ENCODE assay signal across 13 cellular contexts in the genomic region with DNA sequence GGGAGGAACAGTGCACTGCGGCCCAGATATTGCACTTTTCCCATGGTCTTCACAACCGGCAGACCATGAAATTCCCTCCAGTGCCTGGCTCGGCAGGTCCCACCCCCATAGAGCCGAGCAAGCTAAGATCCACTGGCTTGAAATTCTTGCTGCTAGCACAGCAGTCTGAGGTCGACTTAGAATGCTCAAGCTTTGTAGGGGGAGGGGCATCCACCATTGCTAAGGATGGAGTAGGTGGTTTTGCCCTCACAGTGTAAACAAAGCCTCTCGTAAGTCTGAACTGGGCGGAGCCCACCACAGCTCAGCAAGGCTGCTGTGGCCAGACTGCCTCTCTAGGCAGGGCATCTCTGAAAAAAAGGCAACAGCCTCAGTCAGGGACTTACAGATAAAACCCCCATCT.
A peak's percentile ranks its signal among the peaks of the same experiment; 100 is the strongest.
DNase-seq lines count a peak whose midpoint lies in the region; ATAC-seq and TF ChIP-seq lines count a peak whose summit lies in the region.
"Had no signal": no experiment of that assay in that cellular context is flagged by ENCODE, and none has a peak within 500 bp of the region (broad histone marks: within the 10 kb centered on the region; RNA-seq: fewer than 3 reads in every experiment).

No MANE protein-coding gene starts in this region.

- POLR2A ChIA-PET in PC-9 (lab: Charles Lee; ENCODE audit: unreplicated experiment) (no interaction called here), A673 (lab: Charles Lee; ENCODE audit: low non-redundant PET) (no interaction called here)

- H3K9me2 ChIP-seq in PC-9 (ENCODE audit: insufficient read depth) = no peaks in the 10 kb centered on the region

- no peak overlapping the region for H4K91ac ChIP-seq in H9 (ENCODE audit: insufficient read length, low read depth, low read length)

- H3K27ac ChIP-seq in H9 (ENCODE audit: insufficient read length, low read depth, low read length) = no peak overlapping the region
- H3K27ac ChIP-seq in PC-9 = no peak overlapping the region
- no peak overlapping the region for H3K27ac ChIP-seq in fibroblast of lung (ENCODE audit: insufficient read depth, low read length)
- no peak overlapping the region for H3K27ac ChIP-seq in A673 (ENCODE audit: low read depth, low read length, poor library complexity, severe bottlenecking)
- H3K27ac ChIP-seq: C4-2B had no signal

- DNase-seq in H9 = peak; percentile 72
- DNase-seq in PC-9 = peak in 1 of 2 experiments; percentile 39
- DNase-seq in fibroblast of lung (ENCODE audit: low read depth in 2 of 2) = peak; percentile 41 to 78
- DNase-seq in A673 (ENCODE audit: low spot score) = no peak
- no peak for DNase-seq in NCI-H146 (lab: John Stamatoyannopoulos, UW)
- DNase-seq: cerebellar nuclear complex, mucosa of descending colon, NCI-H1930 had no signal

- H3K4me3 ChIP-seq in PC-9 = no peak overlapping the region
- no peak overlapping the region for H3K4me3 ChIP-seq in fibroblast of lung (replicated peaks in 1 of 4; ENCODE audit: control extremely low read depth in 1 of 4, insufficient read depth in 1 of 4, low read depth in 3 of 4, low read length in 4 of 4)
- peak overlapping the region; percentile 43 for H3K4me3 ChIP-seq in neuron (ENCODE audit: low read length)
- no peak overlapping the region for H3K4me3 ChIP-seq in A673 (ENCODE audit: low read depth, low read length, poor library complexity, severe bottlenecking)
- H3K4me3 ChIP-seq: mucosa of descending colon had no signal

- H2BK120ac ChIP-seq in H9 (ENCODE audit: low read depth, low read length, poor library complexity, severe bottlenecking) = no peak overlapping the region

- no peak overlapping the region for H2AK5ac ChIP-seq in H9 (ENCODE audit: insufficient read length, low read length)

- no peak overlapping the region for H4K5ac ChIP-seq in H9 (ENCODE audit: insufficient read length, low read depth, low read length)

- peaks cover 0 to 4% (median 0%) of the 10 kb centered on the region in 3 experiments; a peak in 2 of 7 replicates for H3K36me3 Mint-ChIP-seq in H9 (ENCODE audit: insufficient read depth in 1 of 3, low read depth in 3 of 3)

- 0 out of 5 replicates have a peak, but pooled peaks cover 2% of the 10 kb centered on the region in 2 experiments for H3K9me3 Mint-ChIP-seq in H9
- H3K9me3 Mint-ChIP-seq: activated T-helper 2 cell treated with anti-CD3 and anti-CD28 coated beads, Interferon-gamma antibody, Interleukin-2, Interleukin-4, amounts not matched to agents 10 μg/mL and 5 μg/mL and 100 μg/mL, durations not matched to agents 14 hours and 24 hours and 36 hours had no signal

- H3K23ac ChIP-seq in H9 (ENCODE audit: insufficient read length, low read depth, low read length) = no peak overlapping the region

- H3K36me3 ChIP-seq in PC-9 (ENCODE audit: low read depth) (no peaks in the 10 kb centered on the region), fibroblast of lung (ENCODE audit: control insufficient read depth, insufficient read depth, low read length) (no peaks in the 10 kb centered on the region), neuron (ENCODE audit: insufficient read depth, low read length) (no peaks in the 10 kb centered on the region), A673 (ENCODE audit: insufficient read depth, low read length, poor library complexity, severe bottlenecking) (no peaks in the 10 kb centered on the region)

- no peak overlapping the region for H3K14ac ChIP-seq in H9 (ENCODE audit: insufficient read depth, low read length)

- H3K4me1 Mint-ChIP-seq in H9 = peaks cover 16 to 19% of the 10 kb centered on the region in 2 experiments

- H2BK15ac ChIP-seq in H9 (ENCODE audit: low read depth, low read length) = no peak overlapping the region

- H3K9ac ChIP-seq in H9 (ENCODE audit: extremely low read depth, insufficient read length, low read length) = no peak overlapping the region
- H3K9ac ChIP-seq in fibroblast of lung (ENCODE audit: insufficient read depth, low read length) = no peak overlapping the region

- no peaks in the 10 kb centered on the region for H3K9me3 ChIP-seq in H9 (ENCODE audit: control insufficient read depth, low read depth, low read length)
- H3K9me3 ChIP-seq in PC-9 (ENCODE audit: insufficient read depth, low read depth) = no peaks in the 10 kb centered on the region
- no peaks in the 10 kb centered on the region for H3K9me3 ChIP-seq in fibroblast of lung (ENCODE audit: control insufficient read depth, insufficient read depth, low read depth, low read length)
- no peaks in the 10 kb centered on the region for H3K9me3 ChIP-seq in neuron (ENCODE audit: low read length)
- H3K9me3 ChIP-seq in A673 (ENCODE audit: low read depth, low read length, poor library complexity, severe bottlenecking) = no peaks in the 10 kb centered on the region
- H3K9me3 ChIP-seq: mucosa of descending colon had no signal

- H3K79me2 ChIP-seq in H9 (ENCODE audit: insufficient read depth, low read length) = no peaks in the 10 kb centered on the region
- no peaks in the 10 kb centered on the region for H3K79me2 ChIP-seq in PC-9 (ENCODE audit: low read depth)
- no peaks in the 10 kb centered on the region for H3K79me2 ChIP-seq in fibroblast of lung (ENCODE audit: control insufficient read depth, insufficient read depth, low read length)

- H2BK5ac ChIP-seq in H9 (ENCODE audit: insufficient read length, low read length) = no peak overlapping the region

- H3K4me1 ChIP-seq in H9 (ENCODE audit: insufficient read depth, low read length) (no peaks in the 10 kb centered on the region; the same call in 1 of the 2 replicates), PC-9 (replicated peaks; ENCODE audit: insufficient read depth) (no peaks in the 10 kb centered on the region), fibroblast of lung (ENCODE audit: control insufficient read depth, extremely low read depth, insufficient read depth, low read length) (peaks cover 16% of the 10 kb centered on the region), neuron (ENCODE audit: insufficient read depth, low read length) (peaks cover 3% of the 10 kb centered on the region), A673 (ENCODE audit: insufficient read depth, low read length, poor library complexity, severe bottlenecking) (no peaks in the 10 kb centered on the region)

- H3K4me2 ChIP-seq in H9 (ENCODE audit: insufficient read depth, insufficient read length, low read length) (no peak overlapping the region), PC-9 (peak overlapping the region; percentile 13; the same call in 1 of the 2 replicates), fibroblast of lung (ENCODE audit: extremely low read depth, insufficient read depth, low read length) (peak overlapping the region; percentile 35)

- H3K27ac Mint-ChIP-seq in H9 = peak overlapping the region in 1 of 3 experiments; percentile 79; a peak in 3 of 7 replicates
- H3K27ac Mint-ChIP-seq: activated T-helper 2 cell treated with anti-CD3 and anti-CD28 coated beads, Interferon-gamma antibody, Interleukin-2, Interleukin-4, amounts not matched to agents 10 μg/mL and 5 μg/mL and 100 μg/mL, durations not matched to agents 14 hours and 24 hours and 36 hours had no signal

- no peak overlapping the region for H3K18ac ChIP-seq in H9 (ENCODE audit: insufficient read length, low read depth, low read length)

- H4K20me1 ChIP-seq in H9 (ENCODE audit: control insufficient read depth, insufficient read depth, insufficient read length) (no peaks in the 10 kb centered on the region), PC-9 (ENCODE audit: insufficient read depth) (no peaks in the 10 kb centered on the region), fibroblast of lung (ENCODE audit: control insufficient read depth, extremely low read depth, insufficient read depth, low read length) (no peaks in the 10 kb centered on the region)

- intact Hi-C loops in PC-9 (cut with micrococcal nuclease; ENCODE audit: unreplicated experiment) = no loop called here
- intact Hi-C loops in A673 (cut with micrococcal nuclease; ENCODE audit: unreplicated experiment) = no loop called here

- no peak overlapping the region for H4K8ac ChIP-seq in H9 (replicated peaks; ENCODE audit: insufficient read length, low read depth, low read length)

- H3K4me3 Mint-ChIP-seq in H9 = peak overlapping the region in 1 of 2 experiments; percentile 32; a peak in 3 of 5 replicates

- WGBS in H9 (ENCODE audit: extremely low coverage, insufficient read length, low lambda C conversion rate) = no CpG with 5 or more reads among the region's 7 CpGs

- no peak overlapping the region for H2BK12ac ChIP-seq in H9 (ENCODE audit: insufficient read length, low read depth, low read length)

- H3K4ac ChIP-seq in H9 (ENCODE audit: low read depth, low read length) = no peak overlapping the region

- no peaks in the 10 kb centered on the region for H3K27me3 Mint-ChIP-seq in H9 (ENCODE audit: low read depth)

- CTCF ChIA-PET in PC-9 (lab: Charles Lee) = no interaction called here
- CTCF ChIA-PET in A673 (lab: Charles Lee) = no interaction called here

- no peaks in the 10 kb centered on the region for H3K79me1 ChIP-seq in H9 (ENCODE audit: insufficient read depth, low read depth, low read length, poor library complexity, severe bottlenecking)

- no peak overlapping the region for H2BK20ac ChIP-seq in H9 (ENCODE audit: low read depth, low read length, poor library complexity, severe bottlenecking)

- BruUV-seq in PC-9 (replicated peaks; lab: Mats Ljungman, UMichigan) = no TSS peak
- no TSS peak for BruUV-seq in A673 (replicated peaks; lab: Mats Ljungman, UMichigan)

- no peak overlapping the region for H3T11ph ChIP-seq in H9 (ENCODE audit: low read length)

- TF ChIP-seq CTCF in H9 (conservative IDR thresholded peaks at IDR 0.05) (no peak), PC-9 (conservative IDR thresholded peaks at IDR 0.05) (no peak), fibroblast of lung (conservative IDR thresholded peaks at IDR 0.05 in 1 of 2, IDR thresholded peaks at IDR 0.05 in 1 of 2; ENCODE audit: low read depth in 1 of 2, low read length in 2 of 2) (no peak), A673 (conservative IDR thresholded peaks at IDR 0.05; ENCODE audit: low read depth, low read length) (no peak)

- H3K27me3 ChIP-seq in H9 (ENCODE audit: insufficient read depth, low read length) (no peaks in the 10 kb centered on the region), PC-9 (ENCODE audit: insufficient read depth, low read depth) (no peaks in the 10 kb centered on the region), fibroblast of lung (ENCODE audit: control insufficient read depth, insufficient read depth, low read length) (no peaks in the 10 kb centered on the region), neuron (ENCODE audit: insufficient read depth, low read length) (no peaks in the 10 kb centered on the region), A673 (replicated peaks; ENCODE audit: insufficient read depth, low read depth, low read length, poor library complexity) (no peaks in the 10 kb centered on the region)

- no peak overlapping the region for H2AFZ ChIP-seq in H9 (ENCODE audit: low read length)
- no peak overlapping the region for H2AFZ ChIP-seq in PC-9
- peak overlapping the region; percentile 20 for H2AFZ ChIP-seq in fibroblast of lung (ENCODE audit: low read length)
- peak overlapping the region; percentile 38 for H2AFZ ChIP-seq in neuron (ENCODE audit: low read depth, low read length)

- H3K56ac ChIP-seq in H9 (ENCODE audit: insufficient read length, low read depth, low read length) = no peak overlapping the region

- no peak for ATAC-seq in HG02642 (IDR thresholded peaks at IDR 0.05; ENCODE audit: poor library complexity, unreplicated experiment)
- no peak for ATAC-seq in HG02678 (IDR thresholded peaks at IDR 0.05; ENCODE audit: unreplicated experiment)
- ATAC-seq: mucosa of descending colon had no signal

- no peaks in the 10 kb centered on the region for H3F3A ChIP-seq in PC-9 (ENCODE audit: insufficient read depth, low read depth)

- no peaks in the 10 kb centered on the region for H3K23me2 ChIP-seq in H9 (ENCODE audit: insufficient read length, low read depth, low read length, poor library complexity, severe bottlenecking)

Comparison
In these comparisons a context has a peak if more than half of its experiments do, and no peak if none do; other contexts are left out.
1. DNase-seq: peak in H9 (single experiment) and fibroblast of lung (2 of 2); none in A673 (single experiment) and NCI-H146 (single experiment).
2. H2AFZ ChIP-seq: peak in fibroblast of lung (single experiment) and neuron (single experiment); none in H9 (single experiment) and PC-9 (single experiment).